8 cellular contexts compared by ENCODE assay signal in genomic region chr4:52051615-52052474, GRCh38. TPM values are rescaled to one million over a fixed set of nuclear protein-coding genes. Genes with fewer than 3 reads are reported as not detected.
DNase-seq lines count a peak whose midpoint lies in the region; ATAC-seq and TF ChIP-seq lines count a peak whose summit lies in the region.

No MANE protein-coding gene starts in this region.

- H3K4me1 Mint-ChIP-seq in naive thymus-derived CD4-positive, alpha-beta T cell, result peaks cover 0 to 19% (median 12%) of the 10 kb centered on the region in 7 donors

- DNase-seq in ELF-1 (ENCODE audit: low read depth, low spot score), result peak; percentile 96
- peak; percentile 95 for DNase-seq in HPDE6-E6E7 (ENCODE audit: extremely low spot score)
- DNase-seq in WERI-Rb-1, result peak; percentile 92
- DNase-seq in fibroblast of peridontal ligament (ENCODE audit: extremely low read depth), result peak; percentile 88
- DNase-seq in naive thymus-derived CD4-positive, alpha-beta T cell, result peak in 1 of 9 donors; percentile 22
- no peak for DNase-seq in SJCRH30
- no peak for DNase-seq in PC-9

- no TSS peak for BruUV-seq in PC-9 (replicated peaks; lab: Mats Ljungman, UMichigan)

- H3K27me3 ChIP-seq in WERI-Rb-1 (ENCODE audit: insufficient read depth, low read depth, severe bottlenecking), result no peaks in the 10 kb centered on the region
- peaks cover 3 to 11% of the 10 kb centered on the region in 2 donors for H3K27me3 ChIP-seq in naive thymus-derived CD4-positive, alpha-beta T cell (ENCODE audit: control insufficient read depth in 2 of 2, insufficient read depth in 2 of 2, low read length in 2 of 2)
- no peaks in the 10 kb centered on the region for H3K27me3 ChIP-seq in SJCRH30
- H3K27me3 ChIP-seq in PC-9 (ENCODE audit: insufficient read depth, low read depth), result no peaks in the 10 kb centered on the region

- H4K20me1 ChIP-seq in PC-9 (ENCODE audit: insufficient read depth), result no peaks in the 10 kb centered on the region

- H3K27ac ChIP-seq in WERI-Rb-1 (peak overlapping the region; percentile 96), SJCRH30 (no peak overlapping the region), PC-9 (no peak overlapping the region)
- no peak overlapping the region for H3K27ac ChIP-seq in naive thymus-derived CD4-positive, alpha-beta T cell (ENCODE audit: low read depth, low read length)

- TF ChIP-seq CTCF in WERI-Rb-1 (IDR thresholded peaks at IDR 0.05; ENCODE audit: low read depth, low read length), result no peak
- no peak for TF ChIP-seq CTCF in PC-9 (conservative IDR thresholded peaks at IDR 0.05)

- POLR2A ChIA-PET in naive thymus-derived CD4-positive, alpha-beta T cell (lab: Charles Lee), result no interaction called here
- POLR2A ChIA-PET in PC-9 (lab: Charles Lee; ENCODE audit: unreplicated experiment), result no interaction called here

- H3K36me3 ChIP-seq in WERI-Rb-1 (peaks cover 4% of the 10 kb centered on the region), SJCRH30 (no peaks in the 10 kb centered on the region), PC-9 (ENCODE audit: low read depth) (no peaks in the 10 kb centered on the region)
- no peaks in the 10 kb centered on the region for H3K36me3 ChIP-seq in naive thymus-derived CD4-positive, alpha-beta T cell (ENCODE audit: control insufficient read depth in 2 of 3, insufficient read depth in 3 of 3, low read length in 3 of 3)

- H3K4me1 ChIP-seq in naive thymus-derived CD4-positive, alpha-beta T cell (ENCODE audit: control insufficient read depth in 2 of 2, insufficient read depth in 2 of 2, low read length in 2 of 2), result peaks cover 0 to 8% of the 10 kb centered on the region in 2 donors
- no peaks in the 10 kb centered on the region for H3K4me1 ChIP-seq in SJCRH30
- no peaks in the 10 kb centered on the region for H3K4me1 ChIP-seq in PC-9 (replicated peaks; ENCODE audit: insufficient read depth)

- H3K9me2 ChIP-seq in PC-9 (ENCODE audit: insufficient read depth), result no peaks in the 10 kb centered on the region

- intact Hi-C loops in naive thymus-derived CD4-positive, alpha-beta T cell (cut with micrococcal nuclease), result no loop called here
- intact Hi-C loops in PC-9 (cut with micrococcal nuclease; ENCODE audit: unreplicated experiment), result no loop called here

- H3K9me3 ChIP-seq in WERI-Rb-1 (ENCODE audit: severe bottlenecking) (no peaks in the 10 kb centered on the region), SJCRH30 (replicated peaks) (no peaks in the 10 kb centered on the region), PC-9 (ENCODE audit: insufficient read depth, low read depth) (no peaks in the 10 kb centered on the region)
- no peaks in the 10 kb centered on the region for H3K9me3 ChIP-seq in naive thymus-derived CD4-positive, alpha-beta T cell (ENCODE audit: control insufficient read depth in 2 of 3, low read length in 3 of 3)

- H3K4me3 ChIP-seq in WERI-Rb-1 (ENCODE audit: low read depth, low read length) (peak overlapping the region; percentile 93), SJCRH30 (no peak overlapping the region), PC-9 (no peak overlapping the region)
- no peak overlapping the region for H3K4me3 ChIP-seq in naive thymus-derived CD4-positive, alpha-beta T cell (ENCODE audit: low read length)

- H3K36me3 Mint-ChIP-seq in naive thymus-derived CD4-positive, alpha-beta T cell, result no peaks in the 10 kb centered on the region

- H3K27me3 Mint-ChIP-seq in naive thymus-derived CD4-positive, alpha-beta T cell, result peaks cover 52 to 72% (median 61%) of the 10 kb centered on the region in 5 donors

- peak; percentile 60 for ATAC-seq in GM19463 (IDR thresholded peaks at IDR 0.05; ENCODE audit: unreplicated experiment)
- peak; percentile 46 for ATAC-seq in naive thymus-derived CD4-positive, alpha-beta T cell

- peak overlapping the region; percentile 44 to 78 (median 68) for H3K4me3 Mint-ChIP-seq in naive thymus-derived CD4-positive, alpha-beta T cell

- H3K4me2 ChIP-seq in PC-9, result no peak overlapping the region

- no peaks in the 10 kb centered on the region for H3F3A ChIP-seq in PC-9 (ENCODE audit: insufficient read depth, low read depth)

- H3K27ac Mint-ChIP-seq in naive thymus-derived CD4-positive, alpha-beta T cell, result no peak overlapping the region

- CTCF ChIA-PET in naive thymus-derived CD4-positive, alpha-beta T cell (lab: Charles Lee), result no interaction called here
- CTCF ChIA-PET in PC-9 (lab: Charles Lee), result no interaction called here

- no peaks in the 10 kb centered on the region for H3K79me2 ChIP-seq in PC-9 (ENCODE audit: low read depth)

- no peak overlapping the region for H2AFZ ChIP-seq in PC-9

- H3K9me3 Mint-ChIP-seq in naive thymus-derived CD4-positive, alpha-beta T cell, result peaks cover 0 to 2% (median 0%) of the 10 kb centered on the region in 11 donors

RNA-seq across cellular contexts. Expression of gene SPATA18, which starts 0.7 kb away (rescaled TPM):
- total RNA-seq in naive thymus-derived CD4-positive, alpha-beta T cell, result under 1 TPM in 1 of 5 experiments, not detected in 4; 0.34 TPM
- polyA plus RNA-seq in naive thymus-derived CD4-positive, alpha-beta T cell, result not detected
- total RNA-seq in SJCRH30 (2014; rRNA removed; shearing (Covaris generic)), result not detected in 2 replicates
- 0.13 and 0.20 TPM in 2 replicates for total RNA-seq in PC-9 (2021)

RNA-seq across cellular contexts. Expression of gene SGCB, which starts 13.7 kb away (rescaled TPM):
- total RNA-seq in naive thymus-derived CD4-positive, alpha-beta T cell, result 10 to 100 TPM in 1 of 5 experiments, 1 to 10 TPM in 4; 3.6 to 11.6 (median 4.5) TPM
- polyA plus RNA-seq in naive thymus-derived CD4-positive, alpha-beta T cell, result 1 to 10 TPM; 4.1 to 4.6 TPM
- total RNA-seq in SJCRH30 (2014; rRNA removed; shearing (Covaris generic)), result 40.4 and 43.3 TPM in 2 replicates
- total RNA-seq in PC-9 (2021), result 1.2 TPM in 2 replicates

RNA-seq across cellular contexts. Expression of gene LRRC66, which starts 31.7 kb away (rescaled TPM):
- total RNA-seq in naive thymus-derived CD4-positive, alpha-beta T cell, result under 1 TPM; 0.11 to 0.27 (median 0.17) TPM
- under 1 TPM in 1 of 2 donors, not detected in 1; 0.23 TPM for polyA plus RNA-seq in naive thymus-derived CD4-positive, alpha-beta T cell
- total RNA-seq in SJCRH30 (2014; rRNA removed; shearing (Covaris generic)), result 0.10 and 0.16 TPM in 2 replicates
- total RNA-seq in PC-9 (2021), result 0.24 TPM in 1 of 2 replicates, not detected in the other

Comparison
In these comparisons a context has a peak if more than half of its experiments do, and no peak if none do; other contexts are left out.
1. DNase-seq: peak in ELF-1 (single experiment), HPDE6-E6E7 (single experiment), WERI-Rb-1 (single experiment) and fibroblast of peridontal ligament (single experiment); none in SJCRH30 (0 of 2) and PC-9 (0 of 2).